In the genomic region with DNA sequence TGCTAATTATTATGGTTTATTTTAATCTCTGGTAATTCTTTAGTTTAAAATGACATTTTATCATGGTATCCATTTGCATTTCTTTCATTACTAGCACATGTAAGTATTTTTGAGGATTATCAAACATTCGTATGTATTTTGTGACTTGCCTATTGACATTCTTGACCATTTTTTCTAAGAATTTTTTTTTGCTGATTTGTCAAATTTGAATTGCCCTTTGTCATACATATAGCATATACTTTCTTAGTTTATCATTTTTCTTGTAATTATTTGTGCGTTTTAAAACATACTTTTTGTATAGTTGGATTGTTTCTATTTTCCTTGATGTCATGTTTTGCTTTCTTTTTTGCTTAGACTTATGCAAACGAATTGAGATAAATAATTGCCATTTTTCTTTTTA, we compare ENCODE assay signal across 1 cellular context.
TF ChIP-seq lines count a peak whose summit lies in the region.

No MANE protein-coding gene starts in this region.

TF ChIP-seq in K562, 482 proteins besides CTCF, POLR2A, EP300 and RAD21 (continued from another document):
- TF ChIP-seq, protein P1, sequence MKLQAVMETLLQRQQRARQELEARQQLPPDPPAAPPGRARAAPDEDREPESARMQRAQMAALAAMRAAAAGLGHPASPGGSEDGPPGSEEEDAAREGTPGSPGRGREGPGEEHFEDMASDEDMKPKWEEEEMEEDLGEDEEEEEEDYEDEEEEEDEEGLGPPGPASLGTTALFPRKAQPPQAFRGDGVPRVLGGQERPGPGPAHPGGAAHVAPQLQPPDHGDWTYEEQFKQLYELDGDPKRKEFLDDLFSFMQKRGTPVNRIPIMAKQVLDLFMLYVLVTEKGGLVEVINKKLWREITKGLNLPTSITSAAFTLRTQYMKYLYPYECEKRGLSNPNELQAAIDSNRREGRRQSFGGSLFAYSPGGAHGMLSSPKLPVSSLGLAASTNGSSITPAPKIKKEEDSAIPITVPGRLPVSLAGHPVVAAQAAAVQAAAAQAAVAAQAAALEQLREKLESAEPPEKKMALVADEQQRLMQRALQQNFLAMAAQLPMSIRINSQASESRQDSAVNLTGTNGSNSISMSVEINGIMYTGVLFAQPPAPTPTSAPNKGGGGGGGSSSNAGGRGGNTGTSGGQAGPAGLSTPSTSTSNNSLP (IDR thresholded peaks at IDR 0.05; ENCODE audit: borderline replicate concordance, low read depth, low read length), result no peak
- TF ChIP-seq ZNF583 (CRISPR knock-in tag; IDR thresholded peaks at IDR 0.05) (no peak), STAG1 (CRISPR knock-in tag; IDR thresholded peaks at IDR 0.05; ENCODE audit: borderline replicate concordance) (no peak), TEAD4 (IDR thresholded peaks at IDR 0.05; ENCODE audit: low read length) (no peak), TEAD4 (CRISPR knock-in tag; IDR thresholded peaks at IDR 0.05; ENCODE audit: borderline replicate concordance) (no peak), RAD51 (IDR thresholded peaks at IDR 0.05; ENCODE audit: borderline replicate concordance, low read depth) (no peak)
- TF ChIP-seq, protein P2, sequence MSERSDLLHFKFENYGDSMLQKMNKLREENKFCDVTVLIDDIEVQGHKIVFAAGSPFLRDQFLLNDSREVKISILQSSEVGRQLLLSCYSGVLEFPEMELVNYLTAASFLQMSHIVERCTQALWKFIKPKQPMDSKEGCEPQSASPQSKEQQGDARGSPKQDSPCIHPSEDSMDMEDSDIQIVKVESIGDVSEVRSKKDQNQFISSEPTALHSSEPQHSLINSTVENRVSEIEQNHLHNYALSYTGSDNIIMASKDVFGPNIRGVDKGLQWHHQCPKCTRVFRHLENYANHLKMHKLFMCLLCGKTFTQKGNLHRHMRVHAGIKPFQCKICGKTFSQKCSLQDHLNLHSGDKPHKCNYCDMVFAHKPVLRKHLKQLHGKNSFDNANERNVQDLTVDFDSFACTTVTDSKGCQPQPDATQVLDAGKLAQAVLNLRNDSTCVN (CRISPR knock-in tag; IDR thresholded peaks at IDR 0.05), result no peak
